ENCODE assay signal across 2 cellular contexts in the genomic region with DNA sequence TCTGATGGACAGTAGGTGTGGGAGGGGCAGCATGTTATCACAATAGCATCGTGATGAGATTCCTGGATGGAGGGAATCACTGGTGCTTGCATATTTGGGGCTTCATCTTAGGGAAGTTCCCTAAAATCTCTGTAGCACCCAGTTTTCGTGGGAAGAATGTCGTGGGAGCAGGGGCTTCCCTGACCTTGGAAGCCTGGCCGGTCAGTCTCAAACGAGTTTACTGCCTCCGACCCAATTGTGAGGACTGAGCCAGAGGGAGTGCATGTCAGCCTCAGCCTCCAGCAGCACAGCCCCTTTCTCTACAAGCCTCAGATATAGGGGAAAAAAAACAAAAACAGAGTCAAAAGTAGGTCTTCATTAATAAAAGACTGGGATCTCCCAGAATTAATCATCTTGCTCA.
TF ChIP-seq lines count a peak whose summit lies in the region.

No MANE protein-coding gene starts in this region.

TF ChIP-seq in endothelial cell of umbilical vein, 7 proteins besides CTCF, POLR2A, EP300 and RAD21 (continued from another document):
- TF ChIP-seq MAX (IDR thresholded peaks at IDR 0.05; ENCODE audit: insufficient read depth, insufficient read length) (no peak), FOS (IDR thresholded peaks at IDR 0.05; ENCODE audit: borderline replicate concordance, insufficient read depth, low read length) (no peak), GATA2 (IDR thresholded peaks at IDR 0.05; ENCODE audit: insufficient read depth, insufficient read length, low read depth, low read length) (no peak), EZH2 (IDR thresholded peaks at IDR 0.05; ENCODE audit: borderline replicate concordance, low read depth, low read length, severe bottlenecking) (no peak)

TF ChIP-seq in SK-N-SH treated with all-trans-retinoic acid at 6 μM for 48 hours, 23 proteins besides CTCF, POLR2A, EP300 and RAD21 (continued from another document):
- no peak for TF ChIP-seq ZNF565 (CRISPR knock-in tag; conservative IDR thresholded peaks at IDR 0.05; ENCODE audit: low read depth)
- TF ChIP-seq ZNF70 (CRISPR knock-in tag; IDR thresholded peaks at IDR 0.05): no peak
- TF ChIP-seq ARNTL (CRISPR knock-in tag; IDR thresholded peaks at IDR 0.05; ENCODE audit: borderline replicate concordance, low read depth): no peak
- no peak for TF ChIP-seq ZNF8 (CRISPR knock-in tag; IDR thresholded peaks at IDR 0.05)
- TF ChIP-seq TCF4 (CRISPR knock-in tag; IDR thresholded peaks at IDR 0.05; ENCODE audit: borderline replicate concordance): no peak
